In genomic region chr14:101068293-101068957, GRCh38 we compare ENCODE assay signal across 13 cellular contexts.
DNase-seq lines count a peak whose midpoint lies in the region; TF ChIP-seq lines count a peak whose summit lies in the region.
"Had no signal": no experiment of that assay in that cellular context is flagged by ENCODE, and none has a peak within 500 bp of the region (broad histone marks: within the 10 kb centered on the region; RNA-seq: fewer than 3 reads in every experiment).

No MANE protein-coding gene starts in this region.

- H3K27me3 ChIP-seq in BLaER1 treated with 17β-estradiol and CSF1 and Interleukin-3, amounts not matched to agents 10 nM and 100 nM, result peaks cover 0 to 53% (median 0%) of the 10 kb centered on the region in 11 experiments; a peak in 7 of 22 replicates

- H3K4me3 ChIP-seq in BLaER1 treated with 17β-estradiol and CSF1 and Interleukin-3, amounts not matched to agents 10 nM and 100 nM, result peak overlapping the region in 3 of 10 experiments; percentile 21 to 41 (median 27); a peak in 5 of 20 replicates
- H3K4me3 ChIP-seq in NB4 (ENCODE audit: low read depth, low read length), result no peak overlapping the region

- peaks cover 0 to 13% (median 0%) of the 10 kb centered on the region in 11 experiments; a peak in 2 of 22 replicates for H4K20me1 ChIP-seq in BLaER1 treated with 17β-estradiol and CSF1 and Interleukin-3, amounts not matched to agents 10 nM and 100 nM

- H3K9me3 ChIP-seq in BLaER1 treated with 17β-estradiol and CSF1 and Interleukin-3, amounts not matched to agents 10 nM and 100 nM (replicated peaks in 1 of 11), result peaks cover 0 to 18% (median 14%) of the 10 kb centered on the region in 11 experiments; a peak in 13 of 22 replicates

- no peak for TF ChIP-seq POLR2A in NB4 (IDR thresholded peaks at IDR 0.05; ENCODE audit: extremely low read depth, insufficient read length)

- H3K4me2 ChIP-seq in BLaER1 treated with 17β-estradiol and CSF1 and Interleukin-3, amounts not matched to agents 10 nM and 100 nM, result peak overlapping the region; percentile 50 to 97 (median 91)

- H3K4me1 ChIP-seq in BLaER1 treated with 17β-estradiol and CSF1 and Interleukin-3, amounts not matched to agents 10 nM and 100 nM, result peaks cover 37 to 99% (median 91%) of the 10 kb centered on the region in 10 experiments

- DNase-seq in NB4 (ENCODE audit: low read depth) (peak; percentile 20), islet precursor cell (peak; percentile 42), retina (peak; percentile 62), NCI-H128 (lab: John Stamatoyannopoulos, UW; ENCODE audit: unreplicated experiment) (no peak), NCI-H2081 (lab: John Stamatoyannopoulos, UW) (no peak), Kasumi-1 (lab: John Stamatoyannopoulos, UW) (no peak)
- DNase-seq: activated CD8-positive, alpha-beta T cell treated with anti-CD3 and anti-CD28 coated beads for 36 hours; Calu3; MV-4-11; NCI-H2081 treated with DMSO at 0.1 percent for 48 hours; NCI-H524 had no signal

- no peak for TF ChIP-seq CTCF in NB4 (IDR thresholded peaks at IDR 0.05; ENCODE audit: low read depth, low read length)

- peak overlapping the region in 2 of 11 experiments; percentile 21 to 28; a peak in 3 of 22 replicates for H3K9ac ChIP-seq in BLaER1 treated with 17β-estradiol and CSF1 and Interleukin-3, amounts not matched to agents 10 nM and 100 nM

- no peaks in the 10 kb centered on the region for H3K36me3 ChIP-seq in BLaER1 treated with 17β-estradiol and CSF1 and Interleukin-3, amounts not matched to agents 10 nM and 100 nM

- 0 out of 22 replicates have a peak overlapping the region, but pooled peaks of 1 of the 11 experiments have one; percentile 5 for H3K27ac ChIP-seq in BLaER1 treated with 17β-estradiol and CSF1 and Interleukin-3, amounts not matched to agents 10 nM and 100 nM
- H3K27ac ChIP-seq: VCaP had no signal

Comparison
In these comparisons a context has a peak if more than half of its experiments do, and no peak if none do; other contexts are left out.
1. DNase-seq: peak in NB4 (single experiment), islet precursor cell (single experiment) and retina (single experiment); none in NCI-H128 (single experiment), NCI-H2081 (0 of 2) and Kasumi-1 (0 of 2).